In the genomic region with DNA sequence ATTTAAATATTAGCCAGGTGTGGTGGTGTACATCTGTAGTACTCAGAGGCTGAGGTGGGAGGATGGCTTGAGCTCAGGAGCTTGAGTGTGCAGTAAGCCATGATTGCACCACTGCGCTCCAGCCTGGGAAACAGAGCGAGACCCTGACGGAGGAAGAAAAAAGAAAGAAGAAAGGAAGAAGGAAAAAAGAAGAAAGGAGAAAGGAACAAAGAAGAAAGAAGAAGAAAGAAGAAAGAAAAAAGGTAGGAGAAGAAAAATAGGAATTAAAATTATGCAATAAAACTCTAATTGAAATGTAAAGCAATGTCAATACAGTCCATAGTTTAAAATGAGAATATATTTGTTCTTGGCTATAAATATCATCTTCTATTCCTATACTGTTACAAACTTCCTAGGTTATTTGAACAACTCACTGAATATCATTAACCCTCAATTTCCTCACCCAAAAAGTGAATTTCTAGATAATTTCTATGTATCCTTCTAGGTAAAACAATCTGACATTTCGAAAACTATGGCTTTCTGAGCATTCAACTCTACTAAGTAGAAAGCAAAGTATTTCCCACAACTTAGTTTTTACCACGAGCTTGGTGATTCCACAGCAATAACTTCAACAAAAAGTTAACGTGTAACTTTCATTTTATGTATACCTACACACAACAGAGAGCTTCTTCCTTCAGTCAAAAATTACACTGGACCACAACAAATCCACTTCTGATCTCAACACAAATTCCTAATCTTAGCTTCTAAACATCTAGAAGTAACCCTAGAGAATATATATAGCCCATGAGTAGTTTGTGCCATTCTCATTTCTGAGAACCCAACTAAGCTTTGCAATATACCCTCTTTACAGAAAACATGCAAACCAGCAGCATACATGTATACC, we compare ENCODE assay signal across 1 cellular context.
TF ChIP-seq lines count a peak whose summit lies in the region.

No MANE protein-coding gene starts in this region.

TF ChIP-seq in GM12878, 131 proteins besides CTCF, POLR2A, EP300 and RAD21:
- no peak for TF ChIP-seq ETV6 (conservative IDR thresholded peaks at IDR 0.05 in 1 of 2, IDR thresholded peaks at IDR 0.05 in 1 of 2; ENCODE audit: borderline replicate concordance in 1 of 2, low read depth in 1 of 2)
- no peak for TF ChIP-seq MTA3 (IDR thresholded peaks at IDR 0.05; ENCODE audit: borderline replicate concordance, low read length)
- no peak for TF ChIP-seq TCF12 (IDR thresholded peaks at IDR 0.05; ENCODE audit: low read depth, low read length)
- no peak for TF ChIP-seq BHLHE40 (IDR thresholded peaks at IDR 0.05; ENCODE audit: borderline replicate concordance in 1 of 2, low read depth in 2 of 2, low read length in 1 of 2)
- TF ChIP-seq TAF1 (IDR thresholded peaks at IDR 0.05; ENCODE audit: borderline replicate concordance, low read depth, low read length), result no peak
- TF ChIP-seq ZNF217 (IDR thresholded peaks at IDR 0.05), result no peak
- TF ChIP-seq ZNF384 (IDR thresholded peaks at IDR 0.05; ENCODE audit: borderline replicate concordance, low read depth, low read length), result no peak
- TF ChIP-seq RELB (IDR thresholded peaks at IDR 0.05; ENCODE audit: low read depth), result no peak
